ENCODE assay signal across 8 cellular contexts in genomic region chr12:402127-402456, GRCh38. TPM values are rescaled to one million over a fixed set of nuclear protein-coding genes. Genes with fewer than 3 reads are reported as not detected.
A peak's percentile ranks its signal among the peaks of the same experiment; 100 is the strongest.
DNase-seq lines count a peak whose midpoint lies in the region; ATAC-seq and TF ChIP-seq lines count a peak whose summit lies in the region.

No MANE protein-coding gene starts in this region.

- peak overlapping the region; percentile 76 for H3K4me2 ChIP-seq in SK-N-SH

- H3K9ac ChIP-seq in SK-N-SH, result peak overlapping the region; percentile 76

- no peaks in the 10 kb centered on the region for H3F3A ChIP-seq in SK-N-SH (replicated peaks; ENCODE audit: insufficient read depth)

- H3K27ac ChIP-seq in SK-N-SH (ENCODE audit: low read depth in 2 of 2, low read length in 1 of 2), result peak overlapping the region; percentile 44 to 54; a peak in 3 of 4 replicates
- H3K27ac ChIP-seq in iPS DF 6.9 (ENCODE audit: low read length), result no peak overlapping the region
- H3K27ac ChIP-seq in testis, result peak overlapping the region; percentile 32 to 70

- no peaks in the 10 kb centered on the region for H3K27me3 Mint-ChIP-seq in activated CD4-positive, alpha-beta T cell treated with anti-CD3 and anti-CD28 coated beads for 36 hours
- no peaks in the 10 kb centered on the region for H3K27me3 Mint-ChIP-seq in stimulated activated naive B cell treated with anti-CD40 and anti-IgM and Interleukin-4, amounts not matched to agents 10 μg/mL and 1 μg/mL and 100 μg/mL, for 72 hours

- TF ChIP-seq CTCF in SK-N-SH (IDR thresholded peaks at IDR 0.05), result peak; percentile 53
- TF ChIP-seq CTCF in testis (IDR thresholded peaks at IDR 0.05), result no peak

- intact Hi-C loops in activated CD4-positive, alpha-beta T cell treated with anti-CD3 and anti-CD28 coated beads for 36 hours (cut with DNase I, micrococcal nuclease), result no loop called here
- intact Hi-C loops in testis (cut with DNase I; ENCODE audit: low total_unique reads), result no loop called here

- TF ChIP-seq EP300 in SK-N-SH (IDR thresholded peaks at IDR 0.05; ENCODE audit: borderline replicate concordance in 1 of 2, low read depth in 1 of 2, low read length in 1 of 2), result no peak

- peaks cover 8% of the 10 kb centered on the region for H3K36me3 Mint-ChIP-seq in activated CD4-positive, alpha-beta T cell treated with anti-CD3 and anti-CD28 coated beads for 36 hours (ENCODE audit: low read depth)
- H3K36me3 Mint-ChIP-seq in stimulated activated naive B cell treated with anti-CD40 and anti-IgM and Interleukin-4, amounts not matched to agents 10 μg/mL and 1 μg/mL and 100 μg/mL, for 72 hours, result peaks cover 7 to 11% of the 10 kb centered on the region in 2 donors

- no peaks in the 10 kb centered on the region for H3K27me3 ChIP-seq in SK-N-SH (ENCODE audit: insufficient read depth)
- no peaks in the 10 kb centered on the region for H3K27me3 ChIP-seq in iPS DF 6.9 (ENCODE audit: control insufficient read depth, insufficient read depth, low read length)
- H3K27me3 ChIP-seq in testis, result no peaks in the 10 kb centered on the region

- no peaks in the 10 kb centered on the region for H4K20me1 ChIP-seq in SK-N-SH (ENCODE audit: insufficient read depth)

- ATAC-seq in activated CD4-positive, alpha-beta T cell treated with anti-CD3 and anti-CD28 coated beads for 36 hours, result no peak
- ATAC-seq in stimulated activated naive B cell treated with anti-CD40 and anti-IgM and Interleukin-4, amounts not matched to agents 10 μg/mL and 1 μg/mL and 100 μg/mL, for 72 hours (replicated peaks), result no peak

- H3K4me3 ChIP-seq in SK-N-SH (ENCODE audit: low read depth in 2 of 2, low read length in 1 of 2) (peak overlapping the region; percentile 74 to 83), iPS DF 6.9 (ENCODE audit: low read length) (peak overlapping the region; percentile 96; the same call in 1 of the 2 replicates), testis (peak overlapping the region; percentile 58 to 73)

- no peak overlapping the region for H3K27ac Mint-ChIP-seq in activated CD4-positive, alpha-beta T cell treated with anti-CD3 and anti-CD28 coated beads for 36 hours
- H3K27ac Mint-ChIP-seq in stimulated activated naive B cell treated with anti-CD40 and anti-IgM and Interleukin-4, amounts not matched to agents 10 μg/mL and 1 μg/mL and 100 μg/mL, for 72 hours, result no peak overlapping the region

- H3K9me2 ChIP-seq in SK-N-SH, result no peaks in the 10 kb centered on the region

- POLR2A ChIA-PET in activated CD4-positive, alpha-beta T cell treated with anti-CD3 and anti-CD28 coated beads for 36 hours (lab: Charles Lee), result interaction anchor here (3.5 kb wide), 1 partner anchor 12 kb away, joined by 23 read pairs; the partner anchor contains the start of gene KDM5A
- POLR2A ChIA-PET in SK-N-SH (lab: Yijun Ruan, JAX), result interaction anchor here (2.0 kb wide), 1 partner anchor 13 kb away, joined by 16 read pairs; the partner anchor contains the start of gene KDM5A

- H3K9me3 ChIP-seq in SK-N-SH, result no peaks in the 10 kb centered on the region
- no peaks in the 10 kb centered on the region for H3K9me3 ChIP-seq in iPS DF 6.9 (ENCODE audit: control insufficient read depth, insufficient read depth, low read length)
- H3K9me3 ChIP-seq in testis, result no peaks in the 10 kb centered on the region

- H3K79me2 ChIP-seq in SK-N-SH (ENCODE audit: insufficient read depth), result peaks cover 30% of the 10 kb centered on the region

- no peak overlapping the region for H3K4me3 Mint-ChIP-seq in activated CD4-positive, alpha-beta T cell treated with anti-CD3 and anti-CD28 coated beads for 36 hours
- H3K4me3 Mint-ChIP-seq in stimulated activated naive B cell treated with anti-CD40 and anti-IgM and Interleukin-4, amounts not matched to agents 10 μg/mL and 1 μg/mL and 100 μg/mL, for 72 hours, result no peak overlapping the region

- no peaks in the 10 kb centered on the region for H3K9me3 Mint-ChIP-seq in activated CD4-positive, alpha-beta T cell treated with anti-CD3 and anti-CD28 coated beads for 36 hours (ENCODE audit: low read depth)
- H3K9me3 Mint-ChIP-seq in stimulated activated naive B cell treated with anti-CD40 and anti-IgM and Interleukin-4, amounts not matched to agents 10 μg/mL and 1 μg/mL and 100 μg/mL, for 72 hours, result no peaks in the 10 kb centered on the region

- TF ChIP-seq RAD21 in SK-N-SH (IDR thresholded peaks at IDR 0.05; ENCODE audit: low read length), result no peak; the same call in 1 of the 2 replicates

- H3K36me3 ChIP-seq in SK-N-SH (replicated peaks in 1 of 2; ENCODE audit: control insufficient read depth in 1 of 2, insufficient read depth in 2 of 2, low read length in 1 of 2), result no peaks in the 10 kb centered on the region
- H3K36me3 ChIP-seq in iPS DF 6.9 (ENCODE audit: control insufficient read depth, insufficient read depth, low read length), result peaks cover 9% of the 10 kb centered on the region
- H3K36me3 ChIP-seq in testis (ENCODE audit: low read depth, missing control alignments), result no peaks in the 10 kb centered on the region

- H3K4me1 ChIP-seq in SK-N-SH (ENCODE audit: control insufficient read depth in 1 of 2, insufficient read depth in 2 of 2, low read depth in 1 of 2, low read length in 1 of 2) (peaks cover 3 to 6% of the 10 kb centered on the region in 2 experiments; a peak in 3 of 4 replicates), iPS DF 6.9 (ENCODE audit: control insufficient read depth, insufficient read depth, low read length) (peaks cover 1% of the 10 kb centered on the region; the same call in 1 of the 2 replicates), testis (peaks cover 7% of the 10 kb centered on the region)

- peak overlapping the region; percentile 81 for H2AFZ ChIP-seq in SK-N-SH (ENCODE audit: low read depth)

- no peak for TF ChIP-seq POLR2A in testis (IDR thresholded peaks at IDR 0.05)

- peaks cover 5% of the 10 kb centered on the region for H3K4me1 Mint-ChIP-seq in activated CD4-positive, alpha-beta T cell treated with anti-CD3 and anti-CD28 coated beads for 36 hours
- H3K4me1 Mint-ChIP-seq in stimulated activated naive B cell treated with anti-CD40 and anti-IgM and Interleukin-4, amounts not matched to agents 10 μg/mL and 1 μg/mL and 100 μg/mL, for 72 hours, result no peaks in the 10 kb centered on the region

- CTCF ChIA-PET in activated CD4-positive, alpha-beta T cell treated with anti-CD3 and anti-CD28 coated beads for 36 hours (lab: Charles Lee), result interaction anchor here (0.5 to 4.1 kb wide), 8 partner anchors 10 to 50 kb away, joined by 3 to 28 read pairs (median 4); partner anchors contain the start of gene KDM5A
- CTCF ChIA-PET in SK-N-SH (lab: Yijun Ruan, JAX), result interaction anchor here (0.8 to 2.3 kb wide), 12 partner anchors 9 to 249 kb away, joined by 3 to 16 read pairs (median 4); partner anchors contain the start of genes B4GALNT3 and KDM5A

- 3% methylated on average over 6 of the region's 6 CpGs for WGBS in SK-N-SH (ENCODE audit: low lambda C conversion rate)
- WGBS in iPS DF 6.9 (ENCODE audit: insufficient coverage, insufficient read length), result no CpG with 5 or more reads among the region's 6 CpGs
- WGBS in testis, 2 donors, result 0 to 1% methylated on average over 6 of the region's 6 CpGs

- peak; percentile 41 for DNase-seq in activated CD4-positive, alpha-beta T cell treated with anti-CD3 and anti-CD28 coated beads for 36 hours
- no peak for DNase-seq in activated CD4-positive, alpha-beta T cell treated with anti-CD3 and anti-CD28 coated beads for 4 hours
- DNase-seq in SK-N-SH, result peak; percentile 32
- DNase-seq in iPS DF 6.9 (ENCODE audit: low read depth, low spot score), result no peak
- DNase-seq in testis, result no peak
- DNase-seq in stimulated activated naive B cell treated with anti-CD40 and anti-IgM and Interleukin-4, amounts not matched to agents 10 μg/mL and 1 μg/mL and 100 μg/mL, for 72 hours, result no peak
- DNase-seq in NCI-H187 treated with DMSO at 0.1 percent for 48 hours (lab: John Stamatoyannopoulos, UW), result no peak
- no peak for DNase-seq in stimulated activated CD4-positive, alpha-beta T cell treated with anti-CD3 and anti-CD28 coated beads, Interleukin-4, amount 100 ng/mL, for 24 hours

TF ChIP-seq in SK-N-SH, 30 proteins besides CTCF, POLR2A, EP300 and RAD21:
- TF ChIP-seq, protein P1, sequence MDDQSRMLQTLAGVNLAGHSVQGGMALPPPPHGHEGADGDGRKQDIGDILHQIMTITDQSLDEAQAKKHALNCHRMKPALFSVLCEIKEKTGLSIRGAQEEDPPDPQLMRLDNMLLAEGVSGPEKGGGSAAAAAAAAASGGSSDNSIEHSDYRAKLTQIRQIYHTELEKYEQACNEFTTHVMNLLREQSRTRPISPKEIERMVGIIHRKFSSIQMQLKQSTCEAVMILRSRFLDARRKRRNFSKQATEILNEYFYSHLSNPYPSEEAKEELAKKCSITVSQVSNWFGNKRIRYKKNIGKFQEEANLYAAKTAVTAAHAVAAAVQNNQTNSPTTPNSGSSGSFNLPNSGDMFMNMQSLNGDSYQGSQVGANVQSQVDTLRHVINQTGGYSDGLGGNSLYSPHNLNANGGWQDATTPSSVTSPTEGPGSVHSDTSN (IDR thresholded peaks at IDR 0.05), result no peak
- TF ChIP-seq EZH2phosphoT487 (IDR thresholded peaks at IDR 0.05; ENCODE audit: borderline replicate concordance, low read depth) (no peak), SIN3A (IDR thresholded peaks at IDR 0.05; ENCODE audit: borderline replicate concordance, low read depth, low read length) (0 out of 2 replicates have a peak, but pooled peaks have one; percentile 27), MXI1 (IDR thresholded peaks at IDR 0.05; ENCODE audit: low read depth, low read length) (no peak)

RNA-seq across cellular contexts. Expression of gene CCDC77, which starts 0.6 kb away (rescaled TPM):
- total RNA-seq in activated CD4-positive, alpha-beta T cell treated with anti-CD3 and anti-CD28 coated beads for 36 hours, result 10 to 100 TPM; 17.3 to 18.7 TPM
- polyA plus RNA-seq in SK-N-SH (2012; rRNA removed) (5.9 and 6.4 TPM in 2 replicates), testis (ENCODE audit: insufficient read depth, low read depth, low replicate concordance) (19.5 TPM)
- 6.5 and 9.3 TPM in 2 replicates for polyA plus RNA-seq in SK-N-SH (2012; cell fraction: cytosol; rRNA removed)
- 5.6 and 9.1 TPM in 2 replicates for polyA plus RNA-seq in SK-N-SH (2012; cell fraction: nucleus; rRNA removed)
- 10 to 100 TPM; 21.3 to 37.0 TPM for total RNA-seq in testis

RNA-seq across cellular contexts. Expression of gene KDM5A, which starts 13.0 kb away (rescaled TPM):
- 10 to 100 TPM; 40.3 to 58.7 TPM for total RNA-seq in activated CD4-positive, alpha-beta T cell treated with anti-CD3 and anti-CD28 coated beads for 36 hours
- polyA plus RNA-seq in SK-N-SH (2012; rRNA removed) (6.2 and 8.9 TPM in 2 replicates), testis (ENCODE audit: insufficient read depth, low read depth, low replicate concordance) (41.7 TPM)
- polyA plus RNA-seq in SK-N-SH (2012; cell fraction: cytosol; rRNA removed), result 7.5 and 7.8 TPM in 2 replicates
- polyA plus RNA-seq in SK-N-SH (2012; cell fraction: nucleus; rRNA removed), result 16.8 and 17.0 TPM in 2 replicates
- 100 to 1,000 TPM; 113 to 127 TPM for total RNA-seq in testis

RNA-seq across cellular contexts. Expression of gene B4GALNT3, which starts 57.6 kb away (rescaled TPM):
- total RNA-seq in activated CD4-positive, alpha-beta T cell treated with anti-CD3 and anti-CD28 coated beads for 36 hours, result 1 to 10 TPM; 2.2 to 3.3 TPM
- polyA plus RNA-seq in SK-N-SH (2012; rRNA removed) (0.34 and 0.53 TPM in 2 replicates), testis (ENCODE audit: insufficient read depth, low read depth, low replicate concordance) (34.6 TPM)
- 0.24 and 0.28 TPM in 2 replicates for polyA plus RNA-seq in SK-N-SH (2012; cell fraction: cytosol; rRNA removed)
- 0.20 and 0.27 TPM in 2 replicates for polyA plus RNA-seq in SK-N-SH (2012; cell fraction: nucleus; rRNA removed)
- 10 to 100 TPM; 16.7 to 24.3 TPM for total RNA-seq in testis

Comparison
In these comparisons a context has a peak if more than half of its experiments do, and no peak if none do; other contexts are left out.
1. DNase-seq: peak in activated CD4-positive, alpha-beta T cell treated with anti-CD3 and anti-CD28 coated beads for 36 hours (single experiment) and SK-N-SH (single experiment); none in activated CD4-positive, alpha-beta T cell treated with anti-CD3 and anti-CD28 coated beads for 4 hours (0 of 2), iPS DF 6.9 (single experiment), testis (single experiment), stimulated activated naive B cell treated with anti-CD40 and anti-IgM and Interleukin-4, amounts not matched to agents 10 μg/mL and 1 μg/mL and 100 μg/mL, for 72 hours (single experiment), NCI-H187 treated with DMSO at 0.1 percent for 48 hours (single experiment) and stimulated activated CD4-positive, alpha-beta T cell treated with anti-CD3 and anti-CD28 coated beads, Interleukin-4, amount 100 ng/mL, for 24 hours (single experiment).
2. RNA of gene B4GALNT3, which starts 57.6 kb away (total RNA-seq): 16.7 to 24.3 TPM in testis; 2.2 to 3.3 TPM in activated CD4-positive, alpha-beta T cell treated with anti-CD3 and anti-CD28 coated beads for 36 hours; every median in the first group is over 4 times any median in the second.
3. Peak in every context shown above with its lines, with median percentiles within 50 percentile points of each other: H3K4me3 ChIP-seq.